23 cellular contexts compared by ENCODE assay signal in genomic region chr7:120218702-120219101, GRCh38. TPM values are rescaled to one million over a fixed set of nuclear protein-coding genes. Genes with fewer than 3 reads are reported as not detected.
DNase-seq lines count a peak whose midpoint lies in the region; ATAC-seq, FAIRE-seq and TF ChIP-seq lines count a peak whose summit lies in the region.
"Had no signal": no experiment of that assay in that cellular context is flagged by ENCODE, and none has a peak within 500 bp of the region (broad histone marks: within the 10 kb centered on the region; RNA-seq: fewer than 3 reads in every experiment).

No MANE protein-coding gene starts in this region.

- intact Hi-C loops in left cardiac atrium (cut with DNase I) (loop anchor here in 1 of 2 donors (10.0 kb wide), 1 partner anchor 64 kb away; no protein-coding TSS in a partner anchor), heart right ventricle (cut with DNase I) (no loop called here), colonic mucosa (cut with DNase I) (no loop called here)

- no peak overlapping the region for H3K23ac ChIP-seq in mesenchymal stem cell (ENCODE audit: low read length in 2 of 2)

- H3K14ac ChIP-seq in mesenchymal stem cell (ENCODE audit: low read length in 2 of 2): no peak overlapping the region

- H4K8ac ChIP-seq in mesenchymal stem cell (ENCODE audit: low read length): no peak overlapping the region

- no peak overlapping the region for H2AK5ac ChIP-seq in mesenchymal stem cell (ENCODE audit: low read length, severe bottlenecking)

- ATAC-seq in left cardiac atrium (no peak), heart right ventricle (no peak), GM18867 (IDR thresholded peaks at IDR 0.05; ENCODE audit: unreplicated experiment) (no peak), HG03442 (IDR thresholded peaks at IDR 0.05; ENCODE audit: unreplicated experiment) (no peak)
- no peak for ATAC-seq in activated naive CD4-positive, alpha-beta T cell treated with anti-CD3 and anti-CD28 coated beads, Interleukin-2, amount 50 U/mL, for 72 hours
- ATAC-seq: GM12878, GM23338, HepG2, SK-N-SH treated with all-trans-retinoic acid at 6 μM for 48 hours had no signal

- no peak overlapping the region for H2BK15ac ChIP-seq in mesenchymal stem cell (ENCODE audit: low read depth, poor library complexity, severe bottlenecking)

- FAIRE-seq in D721Med (lab: Jason Lieb, UNC): no peak
- FAIRE-seq: GM12878, HepG2 had no signal

- no peaks in the 10 kb centered on the region for H3K36me3 Mint-ChIP-seq in activated naive CD4-positive, alpha-beta T cell treated with anti-CD3 and anti-CD28 coated beads, Interleukin-2, amount 50 U/mL, for 72 hours

- no peak overlapping the region for H3K4ac ChIP-seq in mesenchymal stem cell (ENCODE audit: low read depth in 1 of 2, low read length in 2 of 2)

- H2BK5ac ChIP-seq in mesenchymal stem cell (ENCODE audit: low read depth, low read length, poor library complexity, severe bottlenecking): no peak overlapping the region

- no peak overlapping the region for H2AFZ ChIP-seq in mesenchymal stem cell (ENCODE audit: low read depth, low read length)
- H2AFZ ChIP-seq: GM23338 had no signal

- no peak overlapping the region for H3K4me2 ChIP-seq in mesenchymal stem cell (ENCODE audit: low read length, poor library complexity, severe bottlenecking)
- H3K4me2 ChIP-seq: GM23338 had no signal

- H3K79me1 ChIP-seq in mesenchymal stem cell (replicated peaks; ENCODE audit: low read length, poor library complexity, severe bottlenecking): no peaks in the 10 kb centered on the region

- no peaks in the 10 kb centered on the region for H3K4me1 ChIP-seq in heart right ventricle
- no peaks in the 10 kb centered on the region for H3K4me1 ChIP-seq in colonic mucosa
- H3K4me1 ChIP-seq in mesenchymal stem cell (ENCODE audit: control insufficient read depth, insufficient read depth, low read depth, low read length): no peaks in the 10 kb centered on the region
- H3K4me1 ChIP-seq: Caco-2, Peyer's patch had no signal

- no peak overlapping the region for H3K27ac Mint-ChIP-seq in activated naive CD4-positive, alpha-beta T cell treated with anti-CD3 and anti-CD28 coated beads, Interleukin-2, amount 50 U/mL, for 72 hours

- H3K27ac ChIP-seq in heart right ventricle: no peak overlapping the region
- no peak overlapping the region for H3K27ac ChIP-seq in colonic mucosa
- no peak overlapping the region for H3K27ac ChIP-seq in mesenchymal stem cell (ENCODE audit: low read length, poor library complexity, severe bottlenecking)
- H3K27ac ChIP-seq: C4-2B, Peyer's patch had no signal

- no peak overlapping the region for H3K18ac ChIP-seq in mesenchymal stem cell (ENCODE audit: low read depth in 1 of 2, low read length in 2 of 2)

- H2BK120ac ChIP-seq in mesenchymal stem cell (ENCODE audit: low read depth, low read length): no peak overlapping the region

- H3K4me3 ChIP-seq in heart right ventricle (no peak overlapping the region), colonic mucosa (no peak overlapping the region), mesenchymal stem cell (ENCODE audit: insufficient read depth in 1 of 2, low read depth in 1 of 2, low read length in 2 of 2) (no peak overlapping the region)
- H3K4me3 ChIP-seq: GM12878, GM23338, Peyer's patch had no signal

- no peak overlapping the region for H2BK12ac ChIP-seq in mesenchymal stem cell (ENCODE audit: low read length in 2 of 2)

- H3K27me3 ChIP-seq in heart right ventricle (no peaks in the 10 kb centered on the region), colonic mucosa (no peaks in the 10 kb centered on the region), mesenchymal stem cell (ENCODE audit: control insufficient read depth in 1 of 2, insufficient read depth in 1 of 2, low read length in 2 of 2) (no peaks in the 10 kb centered on the region)
- H3K27me3 ChIP-seq: Peyer's patch had no signal

- DNase-seq in left cardiac atrium (peak; percentile 32), heart right ventricle (no peak), colonic mucosa (peak; percentile 21), mesenchymal stem cell (peak; percentile 71), D721Med (ENCODE audit: insufficient read length, low spot score) (no peak)
- DNase-seq in activated naive CD4-positive, alpha-beta T cell treated with anti-CD3 and anti-CD28 coated beads, Interleukin-2, amount 50 U/mL, for 72 hours (ENCODE audit: low spot score in 2 of 2): no peak
- DNase-seq: Caco-2, DMS53, MM.1S, NCI-H1105 treated with DMSO at 0.1 percent for 48 hours, NCI-H187, NCI-H2171 treated with DMSO at 0.1 percent for 48 hours, NCI-H82, Right ventricle myocardium superior had no signal

- no peak overlapping the region for H4K91ac ChIP-seq in mesenchymal stem cell (ENCODE audit: low read length)

- H3K9me3 Mint-ChIP-seq in activated naive CD4-positive, alpha-beta T cell treated with anti-CD3 and anti-CD28 coated beads, Interleukin-2, amount 50 U/mL, for 72 hours: peaks cover 0 to 4% of the 10 kb centered on the region in 2 donors
- H3K9me3 Mint-ChIP-seq: GM23338 had no signal

- no peaks in the 10 kb centered on the region for H3K9me3 ChIP-seq in heart right ventricle
- H3K9me3 ChIP-seq in colonic mucosa: no peaks in the 10 kb centered on the region
- no peaks in the 10 kb centered on the region for H3K9me3 ChIP-seq in mesenchymal stem cell (ENCODE audit: control insufficient read depth, low read length)
- H3K9me3 ChIP-seq: Caco-2, Peyer's patch had no signal

- H3K9ac ChIP-seq in colonic mucosa (ENCODE audit: low read depth in 2 of 2, low read length in 2 of 2) (no peak overlapping the region), mesenchymal stem cell (ENCODE audit: low read length) (no peak overlapping the region)

- TF ChIP-seq CTCF in heart right ventricle (IDR thresholded peaks at IDR 0.05): no peak
- TF ChIP-seq CTCF in colonic mucosa (IDR thresholded peaks at IDR 0.05): no peak
- no peak for TF ChIP-seq CTCF in D721Med (IDR thresholded peaks at IDR 0.05; ENCODE audit: insufficient read depth, missing control alignments)

- no peaks in the 10 kb centered on the region for H3K36me3 ChIP-seq in heart right ventricle
- no peaks in the 10 kb centered on the region for H3K36me3 ChIP-seq in colonic mucosa
- H3K36me3 ChIP-seq in mesenchymal stem cell (ENCODE audit: control insufficient read depth in 1 of 2, insufficient read depth in 2 of 2, low read depth in 1 of 2, low read length in 2 of 2): no peaks in the 10 kb centered on the region
- H3K36me3 ChIP-seq: Peyer's patch had no signal

RNA-seq across cellular contexts. Expression of gene KCND2, which starts 54.3 kb away (rescaled TPM):
- under 1 TPM; 0.21 to 0.41 TPM for total RNA-seq in left cardiac atrium
- total RNA-seq in heart right ventricle: under 1 TPM in 8 of 10 donors, not detected in 2; 0.04 to 0.64 (median 0.16) TPM
- not detected for polyA plus RNA-seq in heart right ventricle
- under 1 TPM; 0.08 to 0.17 TPM for total RNA-seq in colonic mucosa
- 0.64 TPM for polyA plus RNA-seq in mesenchymal stem cell (2013, experiment 1 of 2)
- 0.53 TPM for polyA plus RNA-seq in mesenchymal stem cell (2013, experiment 2 of 2)
- total RNA-seq in activated naive CD4-positive, alpha-beta T cell treated with anti-CD3 and anti-CD28 coated beads, Interleukin-2, amount 50 U/mL, for 72 hours: not detected
- total RNA-seq: Caco-2, HepG2, NCI-H460, Right ventricle myocardium superior had no signal
- polyA plus RNA-seq: HepG2 had no signal

Comparison
In these comparisons a context has a peak if more than half of its experiments do, and no peak if none do; other contexts are left out.
1. DNase-seq: peak in left cardiac atrium (single experiment), colonic mucosa (single experiment) and mesenchymal stem cell (single experiment); none in heart right ventricle (0 of 2), D721Med (single experiment) and activated naive CD4-positive, alpha-beta T cell treated with anti-CD3 and anti-CD28 coated beads, Interleukin-2, amount 50 U/mL, for 72 hours (0 of 2).